In genomic region chr12:30201301-30202160, GRCh38 we compare ENCODE assay signal across 13 cellular contexts.
DNase-seq lines count a peak whose midpoint lies in the region; ATAC-seq and TF ChIP-seq lines count a peak whose summit lies in the region.
"Had no signal": no experiment of that assay in that cellular context is flagged by ENCODE, and none has a peak within 500 bp of the region (broad histone marks: within the 10 kb centered on the region; RNA-seq: fewer than 3 reads in every experiment).

No MANE protein-coding gene starts in this region.

- ATAC-seq in sciatic nerve (peak; percentile 67), GM18505 (IDR thresholded peaks at IDR 0.05; ENCODE audit: unreplicated experiment) (no peak)
- ATAC-seq: activated CD8-positive, alpha-beta T cell treated with anti-CD3 and anti-CD28 coated beads for 36 hours had no signal

- H3K4me1 ChIP-seq in HUES64 (ENCODE audit: insufficient read depth, low read length): peaks cover 10% of the 10 kb centered on the region; the same call in 1 of the 2 replicates
- H3K4me1 ChIP-seq: prostate gland had no signal

- no peaks in the 10 kb centered on the region for H3K9me3 ChIP-seq in HUES64 (ENCODE audit: insufficient read depth, low read depth, low read length)
- H3K9me3 ChIP-seq in iPS-18c (ENCODE audit: control insufficient read depth, insufficient read depth, low read length): peaks cover 2% of the 10 kb centered on the region
- H3K9me3 ChIP-seq: prostate gland had no signal

- H3K27me3 ChIP-seq in HUES64 (ENCODE audit: insufficient read depth, low read length) (peaks cover 29% of the 10 kb centered on the region), dorsolateral prefrontal cortex (peaks cover 0 to 52% (median 20%) of the 10 kb centered on the region in 45 donors)
- H3K27me3 ChIP-seq: BLaER1 treated with 17β-estradiol and CSF1 and Interleukin-3, amounts not matched to agents 10 nM and 100 nM had no signal

- DNase-seq in dorsolateral prefrontal cortex (no peak), sciatic nerve (ENCODE audit: low spot score) (peak; percentile 56), NCI-H2107 (lab: John Stamatoyannopoulos, UW) (no peak), lower leg skin (ENCODE audit: low spot score in 2 of 2) (no peak)
- no peak for DNase-seq in stimulated activated CD8-positive, alpha-beta memory T cell treated with anti-CD3 and anti-CD28 coated beads, Interleukin-4, amount 100 ng/mL, for 48 hours
- DNase-seq: activated CD8-positive, alpha-beta T cell treated with anti-CD3 and anti-CD28 coated beads for 36 hours; activated naive CD4-positive, alpha-beta T cell treated with anti-CD3 and anti-CD28 coated beads, Interleukin-2, amount 50 U/mL, for 16 hours; NCI-H1694 treated with DMSO at 0.1 percent for 48 hours had no signal

- WGBS in HUES64: 94% methylated on average over 50 of the region's 55 CpGs
- 30 to 74% methylated on average over 19 to 53 of the region's 55 CpGs for WGBS in lower leg skin, 2 donors

- peak overlapping the region; percentile 47 for H3K4me3 ChIP-seq in HUES64 (ENCODE audit: low read length)
- peak overlapping the region in 34 of 59 donors; percentile 9 to 51 (median 32) for H3K4me3 ChIP-seq in dorsolateral prefrontal cortex
- H3K4me3 ChIP-seq in iPS-18c (ENCODE audit: insufficient read depth, low read depth, low read length): peak overlapping the region; percentile 31; the same call in 1 of the 2 replicates
- no peak overlapping the region for H3K4me3 ChIP-seq in lower leg skin (ENCODE audit: low read depth, poor library complexity, severe bottlenecking)
- H3K4me3 ChIP-seq: BLaER1 treated with 17β-estradiol and CSF1 and Interleukin-3, amounts not matched to agents 10 nM and 100 nM; prostate gland had no signal

- TF ChIP-seq CTCF in dorsolateral prefrontal cortex (IDR thresholded peaks at IDR 0.05 in 54 of 56, conservative IDR thresholded peaks at IDR 0.05 in 2 of 56; ENCODE audit: low read depth in 1 of 56, partially characterized antibody in 56 of 56): no peak
- TF ChIP-seq CTCF in lower leg skin (IDR thresholded peaks at IDR 0.05): no peak

- H3K36me3 ChIP-seq in HUES64 (ENCODE audit: insufficient read depth, low read length): no peaks in the 10 kb centered on the region
- H3K36me3 ChIP-seq: BLaER1 treated with 17β-estradiol and CSF1 and Interleukin-3, amounts not matched to agents 10 nM and 100 nM; prostate gland had no signal

- H3K27ac ChIP-seq in HUES64 (ENCODE audit: low read depth, low read length): no peak overlapping the region
- H3K27ac ChIP-seq in dorsolateral prefrontal cortex: no peak overlapping the region
- H3K27ac ChIP-seq: BLaER1 treated with 17β-estradiol and CSF1 and Interleukin-3, amounts not matched to agents 10 nM and 100 nM; prostate gland had no signal

- no peak overlapping the region for H3K9ac ChIP-seq in HUES64 (ENCODE audit: low read depth, low read length)
- H3K9ac ChIP-seq: BLaER1 treated with 17β-estradiol and CSF1 and Interleukin-3, amounts not matched to agents 10 nM and 100 nM had no signal

- intact Hi-C loops in dorsolateral prefrontal cortex (cut with DNase I) (no loop called here), sciatic nerve (cut with DNase I) (no loop called here), lower leg skin (cut with DNase I; ENCODE audit: low total_unique reads) (no loop called here)

- TF ChIP-seq POLR2A in lower leg skin (IDR thresholded peaks at IDR 0.05): no peak
- no peak for TF ChIP-seq POLR2A in GM18505 (IDR thresholded peaks at IDR 0.05; ENCODE audit: borderline replicate concordance, extremely low read depth, insufficient read depth, insufficient read length)
